In genomic region chr7:73363225-73364005, GRCh38 we compare ENCODE assay signal across 17 cellular contexts. TPM values are rescaled to one million over a fixed set of nuclear protein-coding genes. Genes with fewer than 3 reads are reported as not detected.
A peak's percentile ranks its signal among the peaks of the same experiment; 100 is the strongest.
DNase-seq lines count a peak whose midpoint lies in the region; ATAC-seq, FAIRE-seq and TF ChIP-seq lines count a peak whose summit lies in the region.
"Had no signal": no experiment of that assay in that cellular context is flagged by ENCODE, and none has a peak within 500 bp of the region (broad histone marks: within the 10 kb centered on the region; RNA-seq: fewer than 3 reads in every experiment).

No MANE protein-coding gene starts in this region.

- peaks cover 20% of the 10 kb centered on the region for H3K4me1 Mint-ChIP-seq in neural progenitor cell

- intact Hi-C loops in HepG2 (cut with micrococcal nuclease; ENCODE audit: unreplicated experiment) = no loop called here
- intact Hi-C loops in right lobe of liver (cut with DNase I) = no loop called here

- H3K79me2 ChIP-seq in HepG2 (ENCODE audit: insufficient read depth, low read length) (no peaks in the 10 kb centered on the region), neural progenitor cell (ENCODE audit: low read depth) (no peaks in the 10 kb centered on the region)

- no peak for TF ChIP-seq EP300 in HepG2 (IDR thresholded peaks at IDR 0.05; ENCODE audit: low read depth in 2 of 2, low read length in 2 of 2)
- no peak for TF ChIP-seq EP300 in HepG2 (CRISPR knock-in tag; IDR thresholded peaks at IDR 0.05; ENCODE audit: borderline replicate concordance)

- H3K27ac Mint-ChIP-seq in neural progenitor cell = peak overlapping the region; percentile 92

- CTCF ChIA-PET in HepG2 (lab: Yijun Ruan, JAX; ENCODE audit: low intra/inter-chr PET ratio, low total read pairs) = no interaction called here

- H3K36me3 ChIP-seq in HepG2 (replicated peaks in 1 of 2; ENCODE audit: control insufficient read depth in 1 of 2, insufficient read depth in 2 of 2, low read length in 2 of 2) = no peaks in the 10 kb centered on the region
- H3K36me3 ChIP-seq in right lobe of liver = no peaks in the 10 kb centered on the region
- H3K36me3 ChIP-seq in neural progenitor cell = no peaks in the 10 kb centered on the region
- H3K36me3 ChIP-seq: BLaER1, HAP-1 had no signal

- no peak for DNase-seq in HepG2 (ENCODE audit: low spot score)
- no peak for DNase-seq in right lobe of liver
- DNase-seq in iPS-NIHi11 (ENCODE audit: low spot score) = peak; percentile 8
- DNase-seq in neural progenitor cell (ENCODE audit: low spot score) = no peak
- DNase-seq: DMS 273 treated with DMSO at 0.1 percent for 48 hours, GOT3, KG1 had no signal

- peaks cover 13% of the 10 kb centered on the region for H3K27me3 Mint-ChIP-seq in neural progenitor cell (ENCODE audit: insufficient read depth, low read depth)

- no TSS peak for BruUV-seq in HepG2 (replicated peaks; lab: Mats Ljungman, UMichigan)

- peak overlapping the region; percentile 78 for H3K4me2 ChIP-seq in HepG2 (ENCODE audit: low read depth, low read length)
- no peak overlapping the region for H3K4me2 ChIP-seq in neural progenitor cell
- H3K4me2 ChIP-seq: BLaER1 had no signal

- H2AFZ ChIP-seq in HepG2 (ENCODE audit: low read length) (no peak overlapping the region), neural progenitor cell (replicated peaks) (no peak overlapping the region)

- H3K9me3 Mint-ChIP-seq in neural progenitor cell = no peaks in the 10 kb centered on the region

- 57% methylated on average over 17 of the region's 28 CpGs for WGBS in HepG2 (ENCODE audit: low lambda C conversion rate)
- WGBS in right lobe of liver (ENCODE audit: insufficient coverage, low coverage, low lambda C conversion rate, missing lambda C conversion rate) = 67% methylated on average over 1 of the region's 28 CpGs

- TF ChIP-seq RAD21 in HepG2 (CRISPR knock-in tag; IDR thresholded peaks at IDR 0.05) = no peak

- no peaks in the 10 kb centered on the region for H3F3A ChIP-seq in neural progenitor cell (ENCODE audit: low read depth)

- TF ChIP-seq CTCF in HepG2 (CRISPR knock-in tag; IDR thresholded peaks at IDR 0.05) (peak; percentile 41), right lobe of liver (IDR thresholded peaks at IDR 0.05) (no peak), neural progenitor cell (IDR thresholded peaks at IDR 0.05) (no peak)

- ATAC-seq in HepG2 (peak; percentile 78), right lobe of liver (no peak), HG03045 (IDR thresholded peaks at IDR 0.05; ENCODE audit: unreplicated experiment) (no peak), HG03442 (IDR thresholded peaks at IDR 0.05; ENCODE audit: unreplicated experiment) (no peak), HG03097 (IDR thresholded peaks at IDR 0.05; ENCODE audit: low FRiP score, unreplicated experiment) (no peak)
- ATAC-seq: GM12878 had no signal

- H3K27ac ChIP-seq in HepG2 (ENCODE audit: extremely low read length, insufficient read depth, low read length) (no peak overlapping the region), right lobe of liver (no peak overlapping the region), neural progenitor cell (no peak overlapping the region)
- H3K27ac ChIP-seq: 22Rv1, BLaER1, HL-60 had no signal

- H3K9me3 ChIP-seq in HepG2 (ENCODE audit: low read length) (no peaks in the 10 kb centered on the region), right lobe of liver (no peaks in the 10 kb centered on the region), neural progenitor cell (ENCODE audit: low read depth) (no peaks in the 10 kb centered on the region)
- H3K9me3 ChIP-seq: HAP-1 had no signal

- H3K4me3 ChIP-seq in HepG2 (replicated peaks in 1 of 3; ENCODE audit: insufficient read depth in 1 of 3, low read depth in 2 of 3, low read length in 3 of 3) (peak overlapping the region; percentile 28 to 62 (median 29); a peak in 4 of 6 replicates), right lobe of liver (no peak overlapping the region), neural progenitor cell (no peak overlapping the region)
- H3K4me3 ChIP-seq: BLaER1, GM12878, HAP-1 had no signal

- H3K27me3 ChIP-seq in HepG2 (ENCODE audit: control insufficient read depth in 1 of 2, insufficient read depth in 2 of 2, low read length in 2 of 2) = peaks cover 13 to 45% of the 10 kb centered on the region in 2 experiments
- H3K27me3 ChIP-seq in right lobe of liver = no peaks in the 10 kb centered on the region
- no peaks in the 10 kb centered on the region for H3K27me3 ChIP-seq in neural progenitor cell
- H3K27me3 ChIP-seq: BLaER1 had no signal

- FAIRE-seq in HepG2 (lab: Jason Lieb, UNC) = no peak
- FAIRE-seq: GM12878 had no signal

- no peak for TF ChIP-seq POLR2A in HepG2 (IDR thresholded peaks at IDR 0.05; ENCODE audit: insufficient read depth in 1 of 2, low read depth in 2 of 2, low read length in 2 of 2)
- TF ChIP-seq POLR2A in right lobe of liver (IDR thresholded peaks at IDR 0.05) = no peak

- in situ Hi-C loops in HepG2 (cut with HindIII; ENCODE audit: extremely low pct_ligation_motif_present, low pct_unique_long_range_greater_than_20kb) = no loop called here

- H3K4me3 Mint-ChIP-seq in neural progenitor cell = no peak overlapping the region

- POLR2A ChIA-PET in HepG2 (lab: Yijun Ruan, JAX) = no interaction called here

- peak overlapping the region; percentile 23; the same call in 1 of the 2 replicates for H3K9ac ChIP-seq in HepG2 (ENCODE audit: insufficient read depth, low read depth, low read length)
- H3K9ac ChIP-seq in neural progenitor cell = no peak overlapping the region
- H3K9ac ChIP-seq: BLaER1 had no signal

- H3K4me1 ChIP-seq in HepG2 (ENCODE audit: insufficient read depth, low read length) (peaks cover 60% of the 10 kb centered on the region), right lobe of liver (peaks cover 0 to 3% (median 1%) of the 10 kb centered on the region in 4 donors), neural progenitor cell (no peaks in the 10 kb centered on the region)
- H3K4me1 ChIP-seq: HAP-1 had no signal

- no peaks in the 10 kb centered on the region for H3K36me3 Mint-ChIP-seq in neural progenitor cell

- no peaks in the 10 kb centered on the region for H4K20me1 ChIP-seq in HepG2 (ENCODE audit: insufficient read depth, low read length)
- H4K20me1 ChIP-seq in neural progenitor cell (ENCODE audit: low read depth) = no peaks in the 10 kb centered on the region
- H4K20me1 ChIP-seq: BLaER1 had no signal

RNA-seq across cellular contexts. Expression of gene FKBP6, which starts 35.5 kb away (rescaled TPM):
- total RNA-seq in HepG2 (2016; rRNA removed; fragmentation: Illumina TruSeq; extraction: Trizol) = 0.13 and 0.20 TPM in 2 replicates
- not detected in 2 replicates for total RNA-seq in HepG2 (2016; cell fraction: cytosol; rRNA removed; fragmentation: Illumina TruSeq; extraction: Trizol; ENCODE audit: low read depth)
- total RNA-seq in HepG2 (2016; cell fraction: insoluble cytoplasmic fraction; rRNA removed; fragmentation: Illumina TruSeq; extraction: Trizol) = 0.15 and 0.16 TPM in 2 replicates
- 0.17 and 0.22 TPM in 2 replicates for total RNA-seq in HepG2 (2016; cell fraction: membrane; rRNA removed; fragmentation: Illumina TruSeq; extraction: Trizol)
- total RNA-seq in HepG2 (2016; cell fraction: nucleus; rRNA removed; fragmentation: Illumina TruSeq; extraction: Trizol) = 0.22 TPM in 1 of 2 replicates, not detected in the other
- 0.07 and 0.09 TPM in 2 replicates for polyA plus RNA-seq in HepG2 (2011; rRNA removed)
- polyA plus RNA-seq in HepG2 (2011; cell fraction: cytosol; rRNA removed) = 0.07 and 0.09 TPM in 2 replicates
- polyA plus RNA-seq in HepG2 (2011; cell fraction: nucleus; rRNA removed) = 0.08 TPM in 1 of 2 replicates, not detected in the other
- 0.07 and 0.12 TPM in 2 replicates for polyA plus RNA-seq in HepG2 (2012)
- not detected in 2 replicates for polyA plus RNA-seq in HepG2 (2016; cell fraction: cytosol; fragmentation: Illumina TruSeq; extraction: Trizol; ENCODE audit: low read depth)
- 0.21 and 0.26 TPM in 2 replicates for polyA plus RNA-seq in HepG2 (2016; cell fraction: insoluble cytoplasmic fraction; fragmentation: Illumina TruSeq; extraction: Trizol; ENCODE audit: low read depth)
- polyA plus RNA-seq in HepG2 (2016; cell fraction: membrane; fragmentation: Illumina TruSeq; extraction: Trizol; ENCODE audit: low read depth) = 0.10 TPM in 1 of 2 replicates, not detected in the other
- 0.49 TPM in 1 of 2 replicates, not detected in the other for polyA plus RNA-seq in HepG2 (2016; cell fraction: nucleus; fragmentation: Illumina TruSeq; extraction: Trizol; ENCODE audit: insufficient read depth, low read depth)
- 0.10 TPM in 1 of 2 replicates, not detected in the other for polyA minus RNA-seq in HepG2 (2011; rRNA and poly(A)+ RNA removed; ENCODE audit: low replicate concordance)
- polyA minus RNA-seq in HepG2 (2011; cell fraction: cytosol; rRNA and poly(A)+ RNA removed) = not detected in 2 replicates
- 0.13 TPM in 1 of 2 replicates, not detected in the other for polyA minus RNA-seq in HepG2 (2011; cell fraction: nucleus; rRNA and poly(A)+ RNA removed)
- total RNA-seq in right lobe of liver = not detected
- total RNA-seq in neural progenitor cell (ENCODE audit: low replicate concordance) = not detected in 2 replicates
- total RNA-seq: A673, GM12878 had no signal
- polyA plus RNA-seq: GM12878 had no signal

RNA-seq across cellular contexts. Expression of gene TRIM50, which starts 35.5 kb away (rescaled TPM):
- 21.1 and 24.5 TPM in 2 replicates for total RNA-seq in HepG2 (2016; rRNA removed; fragmentation: Illumina TruSeq; extraction: Trizol)
- total RNA-seq in HepG2 (2016; cell fraction: cytosol; rRNA removed; fragmentation: Illumina TruSeq; extraction: Trizol; ENCODE audit: low read depth) = 3.9 and 4.9 TPM in 2 replicates
- 16.1 and 26.1 TPM in 2 replicates for total RNA-seq in HepG2 (2016; cell fraction: insoluble cytoplasmic fraction; rRNA removed; fragmentation: Illumina TruSeq; extraction: Trizol)
- total RNA-seq in HepG2 (2016; cell fraction: membrane; rRNA removed; fragmentation: Illumina TruSeq; extraction: Trizol) = 9.4 and 10.8 TPM in 2 replicates
- total RNA-seq in HepG2 (2016; cell fraction: nucleus; rRNA removed; fragmentation: Illumina TruSeq; extraction: Trizol) = 23.9 and 26.7 TPM in 2 replicates
- polyA plus RNA-seq in HepG2 (2011; rRNA removed) = 4.2 and 5.4 TPM in 2 replicates
- polyA plus RNA-seq in HepG2 (2011; cell fraction: cytosol; rRNA removed) = 1.6 and 3.8 TPM in 2 replicates
- 33.8 and 40.4 TPM in 2 replicates for polyA plus RNA-seq in HepG2 (2011; cell fraction: nucleus; rRNA removed)
- 3.0 TPM in 2 replicates for polyA plus RNA-seq in HepG2 (2012)
- 4.1 and 4.2 TPM in 2 replicates for polyA plus RNA-seq in HepG2 (2016; cell fraction: cytosol; fragmentation: Illumina TruSeq; extraction: Trizol; ENCODE audit: low read depth)
- polyA plus RNA-seq in HepG2 (2016; cell fraction: insoluble cytoplasmic fraction; fragmentation: Illumina TruSeq; extraction: Trizol; ENCODE audit: low read depth) = 19.1 and 25.4 TPM in 2 replicates
- polyA plus RNA-seq in HepG2 (2016; cell fraction: membrane; fragmentation: Illumina TruSeq; extraction: Trizol; ENCODE audit: low read depth) = 6.7 and 7.5 TPM in 2 replicates
- 87.0 and 93.3 TPM in 2 replicates for polyA plus RNA-seq in HepG2 (2016; cell fraction: nucleus; fragmentation: Illumina TruSeq; extraction: Trizol; ENCODE audit: insufficient read depth, low read depth)
- 7.4 TPM in 1 of 2 replicates, not detected in the other for polyA minus RNA-seq in HepG2 (2011; rRNA and poly(A)+ RNA removed; ENCODE audit: low replicate concordance)
- polyA minus RNA-seq in HepG2 (2011; cell fraction: cytosol; rRNA and poly(A)+ RNA removed) = 0.99 and 1.8 TPM in 2 replicates
- 4.5 and 4.7 TPM in 2 replicates for polyA minus RNA-seq in HepG2 (2011; cell fraction: nucleus; rRNA and poly(A)+ RNA removed)
- total RNA-seq in right lobe of liver = under 1 TPM in 2 of 6 experiments, not detected in 4; 0.11 to 0.56 TPM
- total RNA-seq in neural progenitor cell (ENCODE audit: low replicate concordance) = not detected in 2 replicates
- total RNA-seq: A673, Daoy, GM12878 had no signal
- polyA plus RNA-seq: GM12878 had no signal

RNA-seq across cellular contexts. Expression of gene NSUN5, which starts 54.8 kb away (rescaled TPM):
- 31.6 and 35.8 TPM in 2 replicates for total RNA-seq in HepG2 (2016; rRNA removed; fragmentation: Illumina TruSeq; extraction: Trizol)
- 10.1 and 11.8 TPM in 2 replicates for total RNA-seq in HepG2 (2016; cell fraction: cytosol; rRNA removed; fragmentation: Illumina TruSeq; extraction: Trizol; ENCODE audit: low read depth)
- total RNA-seq in HepG2 (2016; cell fraction: insoluble cytoplasmic fraction; rRNA removed; fragmentation: Illumina TruSeq; extraction: Trizol) = 29.5 and 34.7 TPM in 2 replicates
- 13.4 TPM in 2 replicates for total RNA-seq in HepG2 (2016; cell fraction: membrane; rRNA removed; fragmentation: Illumina TruSeq; extraction: Trizol)
- 16.9 and 26.1 TPM in 2 replicates for total RNA-seq in HepG2 (2016; cell fraction: nucleus; rRNA removed; fragmentation: Illumina TruSeq; extraction: Trizol)
- 19.9 and 24.9 TPM in 2 replicates for polyA plus RNA-seq in HepG2 (2011; rRNA removed)
- polyA plus RNA-seq in HepG2 (2011; cell fraction: cytosol; rRNA removed) = 16.1 and 23.4 TPM in 2 replicates
- polyA plus RNA-seq in HepG2 (2011; cell fraction: nucleus; rRNA removed) = 56.5 and 64.5 TPM in 2 replicates
- 12.2 and 20.8 TPM in 2 replicates for polyA plus RNA-seq in HepG2 (2012)
- polyA plus RNA-seq in HepG2 (2016; cell fraction: cytosol; fragmentation: Illumina TruSeq; extraction: Trizol; ENCODE audit: low read depth) = 5.4 and 6.5 TPM in 2 replicates
- polyA plus RNA-seq in HepG2 (2016; cell fraction: insoluble cytoplasmic fraction; fragmentation: Illumina TruSeq; extraction: Trizol; ENCODE audit: low read depth) = 20.2 and 26.2 TPM in 2 replicates
- polyA plus RNA-seq in HepG2 (2016; cell fraction: membrane; fragmentation: Illumina TruSeq; extraction: Trizol; ENCODE audit: low read depth) = 5.5 and 7.3 TPM in 2 replicates
- polyA plus RNA-seq in HepG2 (2016; cell fraction: nucleus; fragmentation: Illumina TruSeq; extraction: Trizol; ENCODE audit: insufficient read depth, low read depth) = 42.6 and 43.8 TPM in 2 replicates
- polyA minus RNA-seq in HepG2 (2011; rRNA and poly(A)+ RNA removed; ENCODE audit: low replicate concordance) = 41.4 and 43.7 TPM in 2 replicates
- 12.9 and 15.0 TPM in 2 replicates for polyA minus RNA-seq in HepG2 (2011; cell fraction: cytosol; rRNA and poly(A)+ RNA removed)
- 13.0 and 19.8 TPM in 2 replicates for polyA minus RNA-seq in HepG2 (2011; cell fraction: nucleus; rRNA and poly(A)+ RNA removed)
- 10 to 100 TPM in 2 of 6 experiments, 1 to 10 TPM in 4; 7.5 to 16.8 (median 9.2) TPM for total RNA-seq in right lobe of liver
- total RNA-seq in neural progenitor cell (ENCODE audit: low replicate concordance) = 23.3 and 48.6 TPM in 2 replicates

Comparison
In these comparisons a context has a peak if more than half of its experiments do, and no peak if none do; other contexts are left out.
1. H3K4me3 ChIP-seq: peak in HepG2 (3 of 3); none in right lobe of liver (0 of 3) and neural progenitor cell (single experiment).